In genomic region chr2:27354597-27354927, GRCh38 we compare ENCODE assay signal across 1 cellular context.
TF ChIP-seq lines count a peak whose summit lies in the region.

No MANE protein-coding gene starts in this region.

TF ChIP-seq in A549, 52 proteins besides CTCF, POLR2A, EP300 and RAD21 (continued from another document):
- TF ChIP-seq FOSL2 (IDR thresholded peaks at IDR 0.05) = no peak
- no peak for TF ChIP-seq FOSL2 (CRISPR knock-in tag; IDR thresholded peaks at IDR 0.05)
- TF ChIP-seq, protein P1, sequence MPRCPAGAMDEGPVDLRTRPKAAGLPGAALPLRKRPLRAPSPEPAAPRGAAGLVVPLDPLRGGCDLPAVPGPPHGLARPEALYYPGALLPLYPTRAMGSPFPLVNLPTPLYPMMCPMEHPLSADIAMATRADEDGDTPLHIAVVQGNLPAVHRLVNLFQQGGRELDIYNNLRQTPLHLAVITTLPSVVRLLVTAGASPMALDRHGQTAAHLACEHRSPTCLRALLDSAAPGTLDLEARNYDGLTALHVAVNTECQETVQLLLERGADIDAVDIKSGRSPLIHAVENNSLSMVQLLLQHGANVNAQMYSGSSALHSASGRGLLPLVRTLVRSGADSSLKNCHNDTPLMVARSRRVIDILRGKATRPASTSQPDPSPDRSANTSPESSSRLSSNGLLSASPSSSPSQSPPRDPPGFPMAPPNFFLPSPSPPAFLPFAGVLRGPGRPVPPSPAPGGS (IDR thresholded peaks at IDR 0.05) = no peak
- no peak for TF ChIP-seq HEYL (CRISPR knock-in tag; IDR thresholded peaks at IDR 0.05)
- no peak for TF ChIP-seq TFCP2L1 (CRISPR knock-in tag; IDR thresholded peaks at IDR 0.05)
- TF ChIP-seq CHD2 (IDR thresholded peaks at IDR 0.05; ENCODE audit: low read length, partially characterized antibody) = no peak
- TF ChIP-seq CHD4 (IDR thresholded peaks at IDR 0.05; ENCODE audit: borderline replicate concordance) = no peak
- TF ChIP-seq E2F6 (IDR thresholded peaks at IDR 0.05; ENCODE audit: borderline replicate concordance, low read depth) = no peak
- TF ChIP-seq RARB (CRISPR knock-in tag; IDR thresholded peaks at IDR 0.05) = no peak
- TF ChIP-seq FOXS1 (CRISPR knock-in tag; IDR thresholded peaks at IDR 0.05) = no peak
- TF ChIP-seq TP53 (CRISPR knock-in tag; IDR thresholded peaks at IDR 0.05) = no peak
TF ChIP-seq in A549: peak in this region for 0.
